In genomic region chr9:13939129-13939528, GRCh38 we compare ENCODE assay signal across 11 cellular contexts.
DNase-seq lines count a peak whose midpoint lies in the region; ATAC-seq, FAIRE-seq and TF ChIP-seq lines count a peak whose summit lies in the region.
"Had no signal": no experiment of that assay in that cellular context is flagged by ENCODE, and none has a peak within 500 bp of the region (broad histone marks: within the 10 kb centered on the region; RNA-seq: fewer than 3 reads in every experiment).

No MANE protein-coding gene starts in this region.

- H4K5ac ChIP-seq in IMR-90 (ENCODE audit: low read depth, low read length), result no peak overlapping the region

- TF ChIP-seq RAD21 in IMR-90 (IDR thresholded peaks at IDR 0.05; ENCODE audit: low read length), result no peak

- H3K27ac Mint-ChIP-seq in glutamatergic neuron (ENCODE audit: unreplicated experiment), result no peak overlapping the region
- H3K27ac Mint-ChIP-seq: T-helper 1 cell treated with Interleukin-12 subunit alpha and Interleukin-12 subunit beta and Interleukin-4 antibody, amounts not matched to agents 30 μg/mL and 1 μg/mL, for 36 hours had no signal

- peaks cover 4% of the 10 kb centered on the region for H3K4me1 Mint-ChIP-seq in glutamatergic neuron (ENCODE audit: low read depth, unreplicated experiment)

- DNase-seq in A172 (ENCODE audit: low spot score), result peak; percentile 45
- peak; percentile 88 for DNase-seq in IMR-90
- peak; percentile 89 to 96 for DNase-seq in cardiac fibroblast (ENCODE audit: low read depth in 2 of 2)
- no peak for DNase-seq in keratinocyte (ENCODE audit: low read depth, low spot score)
- no peak for DNase-seq in glutamatergic neuron
- no peak for DNase-seq in activated CD4-positive, CD25-positive, alpha-beta regulatory T cell treated with anti-CD3 and anti-CD28 coated beads, Interleukin-2, amount 50 U/mL, for 72 hours
- DNase-seq in NOMO-1 treated with dmso at 0.1 percent for 144 hours (lab: John Stamatoyannopoulos, UW; ENCODE audit: unreplicated experiment), result no peak
- DNase-seq: kidney glomerular epithelial cell had no signal

- no peak overlapping the region for H4K91ac ChIP-seq in IMR-90 (ENCODE audit: insufficient read depth, low read depth, low read length)

- no peak overlapping the region for H3K23ac ChIP-seq in IMR-90 (ENCODE audit: low read depth, low read length)

- no peaks in the 10 kb centered on the region for H3K36me3 ChIP-seq in IMR-90 (ENCODE audit: control insufficient read depth, insufficient read depth, low read length)
- no peaks in the 10 kb centered on the region for H3K36me3 ChIP-seq in keratinocyte (ENCODE audit: control insufficient read depth in 2 of 2, extremely low read depth in 1 of 2, insufficient read depth in 2 of 2, low read length in 2 of 2)

- TF ChIP-seq POLR2A in IMR-90 (IDR thresholded peaks at IDR 0.05; ENCODE audit: low read depth, low read length), result no peak

- H3K79me1 ChIP-seq in IMR-90 (ENCODE audit: low read depth in 1 of 2, low read length in 2 of 2), result no peaks in the 10 kb centered on the region

- H3K36me3 Mint-ChIP-seq in glutamatergic neuron (ENCODE audit: unreplicated experiment), result no peaks in the 10 kb centered on the region

- H3K9me3 Mint-ChIP-seq in glutamatergic neuron (ENCODE audit: unreplicated experiment), result no peaks in the 10 kb centered on the region

- no peaks in the 10 kb centered on the region; the same call in 1 of the 2 replicates for H3K27me3 ChIP-seq in IMR-90 (ENCODE audit: control insufficient read depth, insufficient read depth, low read length)
- no peaks in the 10 kb centered on the region for H3K27me3 ChIP-seq in keratinocyte (ENCODE audit: control insufficient read depth, extremely low read depth, insufficient read depth, low read length)

- no peak overlapping the region; the same call in 1 of the 2 replicates for H3K18ac ChIP-seq in IMR-90 (ENCODE audit: low read depth, low read length)

- 0 out of 3 replicates have a peak overlapping the region, but pooled peaks have one; percentile 24 for H2BK15ac ChIP-seq in IMR-90 (ENCODE audit: low read depth, low read length)

- no peak overlapping the region for H2AK9ac ChIP-seq in IMR-90 (replicated peaks; ENCODE audit: low read depth, low read length, poor library complexity)

- peak overlapping the region; percentile 2 for H2AFZ ChIP-seq in IMR-90 (replicated peaks; ENCODE audit: low read length, poor library complexity)
- H2AFZ ChIP-seq in keratinocyte (ENCODE audit: control insufficient read depth, low read length), result no peak overlapping the region

- H3K4me3 ChIP-seq in IMR-90 (ENCODE audit: insufficient read depth, low read depth, low read length), result no peak overlapping the region
- H3K4me3 ChIP-seq in cardiac fibroblast (replicated peaks in 1 of 2; ENCODE audit: low read depth in 2 of 2, low read length in 2 of 2), result no peak overlapping the region
- H3K4me3 ChIP-seq in keratinocyte (ENCODE audit: control insufficient read depth in 2 of 3, extremely low read depth in 1 of 3, insufficient read depth in 2 of 3, low read depth in 1 of 3, low read length in 3 of 3), result no peak overlapping the region
- H3K4me3 ChIP-seq: skin epidermis had no signal

- no peak overlapping the region for H3K56ac ChIP-seq in IMR-90 (ENCODE audit: extremely low read depth, insufficient read depth, low read length)

- H2BK20ac ChIP-seq in IMR-90 (ENCODE audit: low read depth, low read length), result no peak overlapping the region; the same call in 1 of the 2 replicates

- no peak overlapping the region for H3K9ac ChIP-seq in IMR-90 (ENCODE audit: low read depth, low read length)
- no peak overlapping the region for H3K9ac ChIP-seq in keratinocyte (ENCODE audit: control insufficient read depth, extremely low read depth, insufficient read depth, low read length)

- POLR2A ChIA-PET in IMR-90 (lab: Charles Lee; ENCODE audit: unreplicated experiment), result no interaction called here

- peak; percentile 63 for ATAC-seq in IMR-90 (ENCODE audit: low read depth)
- ATAC-seq in HG03139 (IDR thresholded peaks at IDR 0.05; ENCODE audit: unreplicated experiment), result no peak

- H3K4me2 ChIP-seq in IMR-90 (ENCODE audit: low read depth, low read length) (peak overlapping the region; percentile 48; the same call in 1 of the 2 replicates), keratinocyte (ENCODE audit: control insufficient read depth, extremely low read depth, insufficient read depth, low read depth, low read length) (no peak overlapping the region)

- no peaks in the 10 kb centered on the region for H3K79me2 ChIP-seq in keratinocyte (ENCODE audit: control insufficient read depth, insufficient read depth, low read length)

- H3K4ac ChIP-seq in IMR-90 (ENCODE audit: low read depth, low read length), result no peak overlapping the region

- CTCF ChIA-PET in IMR-90 (lab: Yijun Ruan, JAX), result interaction anchor here (0.6 kb wide), 1 partner anchor 11 kb away, joined by 3 read pairs; no protein-coding TSS in a partner anchor

- no peak overlapping the region for H2BK120ac ChIP-seq in IMR-90 (ENCODE audit: low read depth, low read length)

- no peak overlapping the region for H2AK5ac ChIP-seq in IMR-90 (ENCODE audit: low read depth, low read length)

- peaks cover 1% of the 10 kb centered on the region for H3K27me3 Mint-ChIP-seq in glutamatergic neuron (ENCODE audit: unreplicated experiment)

- no peak for TF ChIP-seq CTCF in IMR-90 (conservative IDR thresholded peaks at IDR 0.05; ENCODE audit: low read depth, low read length)
- TF ChIP-seq CTCF in cardiac fibroblast (IDR thresholded peaks at IDR 0.05; ENCODE audit: low read depth, low read length), result no peak
- no peak for TF ChIP-seq CTCF in keratinocyte (optimal IDR thresholded peaks at IDR 0.05 in 1 of 3, IDR thresholded peaks at IDR 0.05 in 1 of 3, conservative IDR thresholded peaks at IDR 0.05 in 1 of 3; ENCODE audit: extremely low read depth in 1 of 3, insufficient read depth in 2 of 3, low read length in 3 of 3)
- no peak for TF ChIP-seq CTCF in glutamatergic neuron (IDR thresholded peaks at IDR 0.05; ENCODE audit: partially characterized antibody, unreplicated experiment)

- in situ Hi-C loops in IMR-90 (cut with MboI; ENCODE audit: low sequenced_read_pairs), result no loop called here

- H3K27ac ChIP-seq in IMR-90 (ENCODE audit: insufficient read depth, low read length), result no peak overlapping the region
- H3K27ac ChIP-seq in keratinocyte (ENCODE audit: control insufficient read depth, insufficient read depth, low read length), result no peak overlapping the region

- FAIRE-seq in keratinocyte (lab: Jason Lieb, UNC), result peak; percentile 57

- H4K20me1 ChIP-seq in IMR-90 (ENCODE audit: insufficient read depth, low read length), result no peaks in the 10 kb centered on the region
- H4K20me1 ChIP-seq in keratinocyte (ENCODE audit: control insufficient read depth, extremely low read depth, insufficient read depth, low read length), result no peaks in the 10 kb centered on the region

- dilution Hi-C loops in IMR-90 (cut with HindIII; ENCODE audit: low sequenced_read_pairs, unreplicated experiment), result no loop called here
- dilution Hi-C loops in keratinocyte (cut with MboI; ENCODE audit: extremely low pct_ligation_motif_present, low sequenced_read_pairs), result no loop called here

- H3K4me1 ChIP-seq in IMR-90 (ENCODE audit: control insufficient read depth, insufficient read depth, low read length) (peaks cover 4% of the 10 kb centered on the region; the same call in 1 of the 2 replicates), keratinocyte (ENCODE audit: control insufficient read depth, extremely low read depth, insufficient read depth, low read length) (peaks cover 20% of the 10 kb centered on the region)

- no peak overlapping the region for H2BK5ac ChIP-seq in IMR-90 (ENCODE audit: low read depth, low read length, poor library complexity, severe bottlenecking)

- WGBS in IMR-90 (ENCODE audit: extremely low coverage in 2 of 2, insufficient read length in 1 of 2), 2 experiments, result no CpG with 5 or more reads among the region's 1 CpG

- H3K9me3 ChIP-seq in IMR-90 (ENCODE audit: control insufficient read depth, insufficient read depth, low read length), result no peaks in the 10 kb centered on the region
- H3K9me3 ChIP-seq in keratinocyte (ENCODE audit: control insufficient read depth, low read depth, low read length), result no peaks in the 10 kb centered on the region

- no peak overlapping the region for H3K14ac ChIP-seq in IMR-90 (replicated peaks; ENCODE audit: low read depth, low read length)

- H4K8ac ChIP-seq in IMR-90 (ENCODE audit: low read depth in 2 of 2, low read length in 2 of 2), result no peak overlapping the region

- H3K4me3 Mint-ChIP-seq in glutamatergic neuron (ENCODE audit: unreplicated experiment), result no peak overlapping the region
- H3K4me3 Mint-ChIP-seq: T-helper 1 cell treated with Interleukin-12 subunit alpha and Interleukin-12 subunit beta and Interleukin-4 antibody, amounts not matched to agents 30 μg/mL and 1 μg/mL, for 36 hours had no signal

- intact Hi-C loops in IMR-90 (cut with micrococcal nuclease), result loop anchor here (10.0 kb wide), 1 partner anchor 376 kb away; the partner anchor contains the start of gene NFIB

- H3K9me1 ChIP-seq in IMR-90 (ENCODE audit: insufficient read depth, low read length) (no peaks in the 10 kb centered on the region), keratinocyte (ENCODE audit: control insufficient read depth, extremely low read depth, insufficient read depth, low read length) (no peaks in the 10 kb centered on the region)

- no TSS peak for BruUV-seq in IMR-90 (replicated peaks; lab: Mats Ljungman, UMichigan)

TF ChIP-seq in IMR-90, 13 proteins besides CTCF, POLR2A, EP300 and RAD21:
- TF ChIP-seq CEBPB (IDR thresholded peaks at IDR 0.05; ENCODE audit: low read depth, low read length) (peak; percentile 80), USF2 (IDR thresholded peaks at IDR 0.05; ENCODE audit: low read depth, low read length) (no peak), RCOR1 (IDR thresholded peaks at IDR 0.05; ENCODE audit: insufficient replicate concordance, low read length) (no peak), MAFK (IDR thresholded peaks at IDR 0.05; ENCODE audit: low read depth, low read length) (peak; percentile 61)

Comparison
In these comparisons a context has a peak if more than half of its experiments do, and no peak if none do; other contexts are left out.
1. DNase-seq: peak in A172 (single experiment), IMR-90 (single experiment) and cardiac fibroblast (2 of 2); none in keratinocyte (single experiment), glutamatergic neuron (single experiment), activated CD4-positive, CD25-positive, alpha-beta regulatory T cell treated with anti-CD3 and anti-CD28 coated beads, Interleukin-2, amount 50 U/mL, for 72 hours (single experiment) and NOMO-1 treated with dmso at 0.1 percent for 144 hours (single experiment).